ENCODE assay signal across 1 cellular context in the genomic region with DNA sequence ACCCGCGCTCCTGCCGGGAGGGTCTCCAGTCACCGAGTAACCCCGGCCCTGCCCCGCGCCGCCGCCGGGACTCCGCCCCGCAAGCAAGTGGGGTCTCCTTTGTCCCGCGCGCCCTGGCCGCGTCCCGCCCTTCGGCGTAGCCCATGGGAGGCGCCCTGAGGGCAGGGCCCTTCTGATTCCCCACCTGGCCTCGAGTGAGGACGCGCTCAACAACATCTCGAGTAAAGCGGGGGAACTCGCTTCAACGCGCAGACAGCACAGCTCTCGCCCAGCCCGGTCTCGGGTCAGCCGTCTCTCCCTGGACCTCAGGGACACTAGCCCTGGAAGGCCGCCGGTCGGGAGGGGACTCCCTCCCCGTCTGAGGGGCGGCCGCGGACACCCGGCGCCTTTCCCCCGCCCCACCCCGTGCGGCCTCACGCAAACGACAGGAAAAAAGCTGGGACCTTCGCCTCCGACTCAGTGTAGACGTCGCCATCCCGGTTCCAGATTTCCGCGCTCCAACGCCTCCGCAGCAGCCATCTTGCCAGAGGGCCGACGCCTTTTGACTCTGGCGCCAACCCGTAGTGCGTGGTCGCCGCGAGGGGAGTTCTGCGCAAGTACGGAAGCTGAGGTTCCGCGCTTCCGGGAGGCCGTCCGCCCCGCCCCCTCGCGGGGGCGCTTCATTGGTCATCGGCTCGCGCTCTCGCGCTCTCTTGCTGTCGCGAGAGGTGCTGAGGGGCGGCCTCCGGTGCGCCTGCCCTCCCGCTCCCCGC.
TF ChIP-seq lines count a peak whose summit lies in the region.

No MANE protein-coding gene starts in this region.

TF ChIP-seq in HepG2, 621 proteins besides CTCF, POLR2A, EP300 and RAD21 (continued from another document and continues in another):
- TF ChIP-seq, protein P1, sequence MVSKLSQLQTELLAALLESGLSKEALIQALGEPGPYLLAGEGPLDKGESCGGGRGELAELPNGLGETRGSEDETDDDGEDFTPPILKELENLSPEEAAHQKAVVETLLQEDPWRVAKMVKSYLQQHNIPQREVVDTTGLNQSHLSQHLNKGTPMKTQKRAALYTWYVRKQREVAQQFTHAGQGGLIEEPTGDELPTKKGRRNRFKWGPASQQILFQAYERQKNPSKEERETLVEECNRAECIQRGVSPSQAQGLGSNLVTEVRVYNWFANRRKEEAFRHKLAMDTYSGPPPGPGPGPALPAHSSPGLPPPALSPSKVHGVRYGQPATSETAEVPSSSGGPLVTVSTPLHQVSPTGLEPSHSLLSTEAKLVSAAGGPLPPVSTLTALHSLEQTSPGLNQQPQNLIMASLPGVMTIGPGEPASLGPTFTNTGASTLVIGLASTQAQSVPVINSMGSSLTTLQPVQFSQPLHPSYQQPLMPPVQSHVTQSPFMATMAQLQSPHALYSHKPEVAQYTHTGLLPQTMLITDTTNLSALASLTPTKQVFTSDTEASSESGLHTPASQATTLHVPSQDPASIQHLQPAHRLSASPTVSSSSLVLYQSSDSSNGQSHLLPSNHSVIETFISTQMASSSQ (IDR thresholded peaks at IDR 0.05; ENCODE audit: low read depth), result peak; percentile 51; the same call in 1 of the 2 replicates
- TF ChIP-seq, protein P1 (CRISPR knock-in tag; IDR thresholded peaks at IDR 0.05; ENCODE audit: borderline replicate concordance), result peak; percentile 91
- TF ChIP-seq, protein P2, sequence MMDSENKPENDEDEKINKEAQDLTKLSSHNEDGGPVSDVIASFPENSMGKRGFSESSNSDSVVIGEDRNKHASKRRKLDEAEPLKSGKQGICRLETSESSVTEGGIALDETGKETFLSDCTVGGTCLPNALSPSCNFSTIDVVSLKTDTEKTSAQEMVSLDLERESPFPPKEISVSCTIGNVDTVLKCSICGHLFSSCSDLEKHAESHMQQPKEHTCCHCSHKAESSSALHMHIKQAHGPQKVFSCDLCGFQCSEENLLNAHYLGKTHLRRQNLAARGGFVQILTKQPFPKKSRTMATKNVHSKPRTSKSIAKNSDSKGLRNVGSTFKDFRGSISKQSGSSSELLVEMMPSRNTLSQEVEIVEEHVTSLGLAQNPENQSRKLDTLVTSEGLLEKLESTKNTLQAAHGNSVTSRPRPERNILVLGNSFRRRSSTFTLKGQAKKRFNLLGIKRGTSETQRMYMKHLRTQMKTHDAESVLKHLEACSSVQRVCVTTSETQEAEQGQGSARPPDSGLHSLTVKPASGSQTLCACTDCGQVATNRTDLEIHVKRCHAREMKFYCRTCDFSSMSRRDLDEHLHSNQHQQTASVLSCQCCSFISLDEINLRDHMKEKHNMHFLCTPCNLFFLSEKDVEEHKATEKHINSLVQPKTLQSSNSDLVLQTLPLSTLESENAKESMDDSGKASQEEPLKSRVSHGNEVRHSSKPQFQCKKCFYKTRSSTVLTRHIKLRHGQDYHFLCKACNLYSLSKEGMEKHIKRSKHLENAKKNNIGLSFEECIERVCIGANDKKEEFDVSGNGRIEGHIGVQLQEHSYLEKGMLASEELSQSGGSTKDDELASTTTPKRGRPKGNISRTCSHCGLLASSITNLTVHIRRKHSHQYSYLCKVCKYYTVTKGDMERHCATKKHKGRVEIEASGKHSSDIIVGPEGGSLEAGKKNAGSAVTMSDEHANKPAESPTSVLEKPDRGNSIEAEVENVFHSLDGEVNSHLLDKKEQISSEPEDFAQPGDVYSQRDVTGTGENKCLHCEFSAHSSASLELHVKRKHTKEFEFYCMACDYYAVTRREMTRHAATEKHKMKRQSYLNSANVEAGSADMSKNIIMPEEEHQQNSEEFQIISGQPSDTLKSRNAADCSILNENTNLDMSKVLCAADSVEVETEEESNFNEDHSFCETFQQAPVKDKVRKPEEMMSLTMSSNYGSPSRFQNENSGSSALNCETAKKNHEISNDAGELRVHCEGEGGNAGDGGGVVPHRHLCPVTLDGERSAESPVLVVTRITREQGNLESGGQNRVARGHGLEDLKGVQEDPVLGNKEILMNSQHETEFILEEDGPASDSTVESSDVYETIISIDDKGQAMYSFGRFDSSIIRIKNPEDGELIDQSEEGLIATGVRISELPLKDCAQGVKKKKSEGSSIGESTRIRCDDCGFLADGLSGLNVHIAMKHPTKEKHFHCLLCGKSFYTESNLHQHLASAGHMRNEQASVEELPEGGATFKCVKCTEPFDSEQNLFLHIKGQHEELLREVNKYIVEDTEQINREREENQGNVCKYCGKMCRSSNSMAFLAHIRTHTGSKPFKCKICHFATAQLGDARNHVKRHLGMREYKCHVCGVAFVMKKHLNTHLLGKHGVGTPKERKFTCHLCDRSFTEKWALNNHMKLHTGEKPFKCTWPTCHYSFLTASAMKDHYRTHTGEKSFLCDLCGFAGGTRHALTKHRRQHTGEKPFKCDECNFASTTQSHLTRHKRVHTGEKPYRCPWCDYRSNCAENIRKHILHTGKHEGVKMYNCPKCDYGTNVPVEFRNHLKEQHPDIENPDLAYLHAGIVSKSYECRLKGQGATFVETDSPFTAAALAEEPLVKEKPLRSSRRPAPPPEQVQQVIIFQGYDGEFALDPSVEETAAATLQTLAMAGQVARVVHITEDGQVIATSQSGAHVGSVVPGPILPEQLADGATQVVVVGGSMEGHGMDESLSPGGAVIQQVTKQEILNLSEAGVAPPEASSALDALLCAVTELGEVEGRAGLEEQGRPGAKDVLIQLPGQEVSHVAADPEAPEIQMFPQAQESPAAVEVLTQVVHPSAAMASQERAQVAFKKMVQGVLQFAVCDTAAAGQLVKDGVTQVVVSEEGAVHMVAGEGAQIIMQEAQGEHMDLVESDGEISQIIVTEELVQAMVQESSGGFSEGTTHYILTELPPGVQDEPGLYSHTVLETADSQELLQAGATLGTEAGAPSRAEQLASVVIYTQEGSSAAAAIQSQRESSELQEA (CRISPR knock-in tag; IDR thresholded peaks at IDR 0.05; ENCODE audit: not compliant biosample characterization), result peak; percentile 88
- TF ChIP-seq NR2F2 (IDR thresholded peaks at IDR 0.05; ENCODE audit: borderline replicate concordance, low read depth) (no peak), ZNF75D (CRISPR knock-in tag; IDR thresholded peaks at IDR 0.05; ENCODE audit: borderline replicate concordance) (no peak), ZNF761 (CRISPR knock-in tag; conservative IDR thresholded peaks at IDR 0.05) (peak; percentile 95; the same call in 1 of the 2 replicates), NPAS2 (CRISPR knock-in tag; IDR thresholded peaks at IDR 0.05; ENCODE audit: borderline replicate concordance) (no peak; the same call in 1 of the 2 replicates), ZNF12 (CRISPR knock-in tag; IDR thresholded peaks at IDR 0.05) (peak; percentile 73; the same call in 1 of the 2 replicates), SOX5 (CRISPR knock-in tag; IDR thresholded peaks at IDR 0.05; ENCODE audit: borderline replicate concordance) (peak; percentile 66; the same call in 1 of the 2 replicates), ZNF615 (CRISPR knock-in tag; IDR thresholded peaks at IDR 0.05; ENCODE audit: borderline replicate concordance) (no peak), HNF4A (CRISPR knock-in tag; IDR thresholded peaks at IDR 0.05) (peak; percentile 26; the same call in 1 of the 2 replicates), MED8 (CRISPR knock-in tag; IDR thresholded peaks at IDR 0.05; ENCODE audit: insufficient replicate concordance) (peak; percentile 84), PHB2 (IDR thresholded peaks at IDR 0.05; ENCODE audit: partially characterized antibody) (no peak), ZNF878 (CRISPR knock-in tag; IDR thresholded peaks at IDR 0.05) (peak; percentile 79; the same call in 1 of the 2 replicates), SIN3A (IDR thresholded peaks at IDR 0.05; ENCODE audit: borderline replicate concordance, low read depth, low read length) (peak; percentile 98), MTA1 (CRISPR knock-in tag; IDR thresholded peaks at IDR 0.05; ENCODE audit: borderline replicate concordance) (peak; percentile 90; the same call in 1 of the 2 replicates), ZNF34 (CRISPR knock-in tag; IDR thresholded peaks at IDR 0.05; ENCODE audit: borderline replicate concordance) (peak; percentile 98), RELA (CRISPR knock-in tag; IDR thresholded peaks at IDR 0.05) (peak; percentile 79; the same call in 1 of the 2 replicates)
- TF ChIP-seq, protein P3, sequence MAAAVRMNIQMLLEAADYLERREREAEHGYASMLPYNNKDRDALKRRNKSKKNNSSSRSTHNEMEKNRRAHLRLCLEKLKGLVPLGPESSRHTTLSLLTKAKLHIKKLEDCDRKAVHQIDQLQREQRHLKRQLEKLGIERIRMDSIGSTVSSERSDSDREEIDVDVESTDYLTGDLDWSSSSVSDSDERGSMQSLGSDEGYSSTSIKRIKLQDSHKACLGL (CRISPR knock-in tag; IDR thresholded peaks at IDR 0.05), result peak; percentile 95
- TF ChIP-seq, protein P4, sequence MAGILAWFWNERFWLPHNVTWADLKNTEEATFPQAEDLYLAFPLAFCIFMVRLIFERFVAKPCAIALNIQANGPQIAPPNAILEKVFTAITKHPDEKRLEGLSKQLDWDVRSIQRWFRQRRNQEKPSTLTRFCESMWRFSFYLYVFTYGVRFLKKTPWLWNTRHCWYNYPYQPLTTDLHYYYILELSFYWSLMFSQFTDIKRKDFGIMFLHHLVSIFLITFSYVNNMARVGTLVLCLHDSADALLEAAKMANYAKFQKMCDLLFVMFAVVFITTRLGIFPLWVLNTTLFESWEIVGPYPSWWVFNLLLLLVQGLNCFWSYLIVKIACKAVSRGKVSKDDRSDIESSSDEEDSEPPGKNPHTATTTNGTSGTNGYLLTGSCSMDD (CRISPR knock-in tag; IDR thresholded peaks at IDR 0.05), result peak; percentile 80; the same call in 1 of the 2 replicates
- TF ChIP-seq, protein P5, sequence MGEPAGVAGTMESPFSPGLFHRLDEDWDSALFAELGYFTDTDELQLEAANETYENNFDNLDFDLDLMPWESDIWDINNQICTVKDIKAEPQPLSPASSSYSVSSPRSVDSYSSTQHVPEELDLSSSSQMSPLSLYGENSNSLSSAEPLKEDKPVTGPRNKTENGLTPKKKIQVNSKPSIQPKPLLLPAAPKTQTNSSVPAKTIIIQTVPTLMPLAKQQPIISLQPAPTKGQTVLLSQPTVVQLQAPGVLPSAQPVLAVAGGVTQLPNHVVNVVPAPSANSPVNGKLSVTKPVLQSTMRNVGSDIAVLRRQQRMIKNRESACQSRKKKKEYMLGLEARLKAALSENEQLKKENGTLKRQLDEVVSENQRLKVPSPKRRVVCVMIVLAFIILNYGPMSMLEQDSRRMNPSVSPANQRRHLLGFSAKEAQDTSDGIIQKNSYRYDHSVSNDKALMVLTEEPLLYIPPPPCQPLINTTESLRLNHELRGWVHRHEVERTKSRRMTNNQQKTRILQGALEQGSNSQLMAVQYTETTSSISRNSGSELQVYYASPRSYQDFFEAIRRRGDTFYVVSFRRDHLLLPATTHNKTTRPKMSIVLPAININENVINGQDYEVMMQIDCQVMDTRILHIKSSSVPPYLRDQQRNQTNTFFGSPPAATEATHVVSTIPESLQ (CRISPR knock-in tag; conservative IDR thresholded peaks at IDR 0.05), result peak; percentile 95; the same call in 1 of the 2 replicates
- TF ChIP-seq, protein P6, sequence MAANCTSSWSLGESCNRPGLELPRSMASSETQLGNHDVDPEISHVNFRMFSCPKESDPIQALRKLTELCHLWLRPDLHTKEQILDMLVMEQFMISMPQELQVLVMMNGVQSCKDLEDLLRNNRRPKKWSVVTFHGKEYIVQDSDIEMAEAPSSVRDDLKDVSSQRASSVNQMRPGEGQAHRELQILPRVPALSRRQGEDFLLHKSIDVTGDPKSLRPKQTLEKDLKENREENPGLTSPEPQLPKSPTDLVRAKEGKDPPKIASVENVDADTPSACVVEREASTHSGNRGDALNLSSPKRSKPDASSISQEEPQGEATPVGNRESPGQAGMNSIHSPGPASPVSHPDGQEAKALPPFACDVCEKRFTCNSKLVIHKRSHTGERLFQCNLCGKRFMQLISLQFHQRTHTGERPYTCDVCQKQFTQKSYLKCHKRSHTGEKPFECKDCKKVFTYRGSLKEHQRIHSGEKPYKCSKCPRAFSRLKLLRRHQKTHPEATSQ (CRISPR knock-in tag; IDR thresholded peaks at IDR 0.05; ENCODE audit: borderline replicate concordance), result peak; percentile 77
- TF ChIP-seq, protein P7, sequence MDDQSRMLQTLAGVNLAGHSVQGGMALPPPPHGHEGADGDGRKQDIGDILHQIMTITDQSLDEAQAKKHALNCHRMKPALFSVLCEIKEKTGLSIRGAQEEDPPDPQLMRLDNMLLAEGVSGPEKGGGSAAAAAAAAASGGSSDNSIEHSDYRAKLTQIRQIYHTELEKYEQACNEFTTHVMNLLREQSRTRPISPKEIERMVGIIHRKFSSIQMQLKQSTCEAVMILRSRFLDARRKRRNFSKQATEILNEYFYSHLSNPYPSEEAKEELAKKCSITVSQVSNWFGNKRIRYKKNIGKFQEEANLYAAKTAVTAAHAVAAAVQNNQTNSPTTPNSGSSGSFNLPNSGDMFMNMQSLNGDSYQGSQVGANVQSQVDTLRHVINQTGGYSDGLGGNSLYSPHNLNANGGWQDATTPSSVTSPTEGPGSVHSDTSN (CRISPR knock-in tag; IDR thresholded peaks at IDR 0.05; ENCODE audit: borderline replicate concordance), result peak; percentile 59
- TF ChIP-seq, protein P8, sequence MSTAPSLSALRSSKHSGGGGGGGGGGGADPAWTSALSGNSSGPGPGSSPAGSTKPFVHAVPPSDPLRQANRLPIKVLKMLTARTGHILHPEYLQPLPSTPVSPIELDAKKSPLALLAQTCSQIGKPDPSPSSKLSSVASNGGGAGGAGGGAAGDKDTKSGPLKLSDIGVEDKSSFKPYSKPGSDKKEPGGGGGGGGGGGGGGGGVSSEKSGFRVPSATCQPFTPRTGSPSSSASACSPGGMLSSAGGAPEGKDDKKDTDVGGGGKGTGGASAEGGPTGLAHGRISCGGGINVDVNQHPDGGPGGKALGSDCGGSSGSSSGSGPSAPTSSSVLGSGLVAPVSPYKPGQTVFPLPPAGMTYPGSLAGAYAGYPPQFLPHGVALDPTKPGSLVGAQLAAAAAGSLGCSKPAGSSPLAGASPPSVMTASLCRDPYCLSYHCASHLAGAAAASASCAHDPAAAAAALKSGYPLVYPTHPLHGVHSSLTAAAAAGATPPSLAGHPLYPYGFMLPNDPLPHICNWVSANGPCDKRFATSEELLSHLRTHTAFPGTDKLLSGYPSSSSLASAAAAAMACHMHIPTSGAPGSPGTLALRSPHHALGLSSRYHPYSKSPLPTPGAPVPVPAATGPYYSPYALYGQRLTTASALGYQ (CRISPR knock-in tag; IDR thresholded peaks at IDR 0.05), result peak; percentile 84; the same call in 1 of the 2 replicates
